ENCODE assay signal across 9 cellular contexts in genomic region chr4:9977518-9978031, GRCh38.
"Had no signal": no experiment of that assay in that cellular context is flagged by ENCODE, and none has a peak within 500 bp of the region (broad histone marks: within the 10 kb centered on the region; RNA-seq: fewer than 3 reads in every experiment).

No MANE protein-coding gene starts in this region.

- H3K4me3 Mint-ChIP-seq: IgD-negative memory B cell had no signal

- DNase-seq: GM23248, GOT3, Karpas-422, KBM-7 had no signal

- H3K9me3 ChIP-seq: HAP-1 had no signal

- H3K4me3 ChIP-seq: GM23248, HAP-1 had no signal

- ATAC-seq: HCT116 had no signal

- H3K36me3 ChIP-seq: HAP-1 had no signal

- H3K27ac Mint-ChIP-seq: IgD-negative memory B cell had no signal

- H3K27me3 Mint-ChIP-seq: IgD-negative memory B cell had no signal

- H3K4me1 Mint-ChIP-seq: IgD-negative memory B cell had no signal

- H3K27ac ChIP-seq: GM23248, HL-60, KMS-11 had no signal

- H2AFZ ChIP-seq: GM23248 had no signal

- H3K4me1 ChIP-seq: HAP-1 had no signal

- H3K4me2 ChIP-seq: KMS-11 had no signal

- H3K9ac ChIP-seq: GM23248, KMS-11 had no signal
